1 cellular context compared by ENCODE assay signal in the genomic region with DNA sequence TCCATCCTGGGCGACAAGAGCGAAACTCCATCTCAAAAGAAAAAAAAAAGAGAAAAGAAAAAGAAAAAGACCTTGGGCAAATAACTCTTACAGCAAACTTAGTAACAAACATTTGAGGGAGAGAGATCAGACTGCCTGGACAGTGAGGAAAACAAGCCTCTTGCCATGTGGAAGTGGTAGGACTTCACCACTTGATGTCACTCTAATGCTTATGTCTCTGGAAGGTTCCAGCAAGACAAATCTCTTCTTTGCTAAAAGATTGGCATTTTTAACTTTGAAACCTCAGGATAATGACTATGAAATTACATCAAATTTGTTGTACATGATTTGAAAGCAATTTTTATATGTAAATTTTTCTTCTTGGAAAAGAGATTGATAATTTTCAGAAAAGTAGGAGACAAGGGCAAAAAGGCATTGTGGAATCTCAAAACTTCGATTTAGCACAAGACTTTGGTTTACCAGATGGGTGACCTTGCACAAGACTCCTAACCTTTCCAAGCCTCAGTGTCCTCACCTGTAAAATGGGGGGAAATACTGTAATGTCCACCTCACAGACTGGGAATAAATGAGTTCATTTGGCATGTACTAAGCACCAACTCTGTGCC.
TF ChIP-seq lines count a peak whose summit lies in the region.

No MANE protein-coding gene starts in this region.

TF ChIP-seq in A549, 52 proteins besides CTCF, POLR2A, EP300 and RAD21 (continued from another document):
- TF ChIP-seq, protein P1, sequence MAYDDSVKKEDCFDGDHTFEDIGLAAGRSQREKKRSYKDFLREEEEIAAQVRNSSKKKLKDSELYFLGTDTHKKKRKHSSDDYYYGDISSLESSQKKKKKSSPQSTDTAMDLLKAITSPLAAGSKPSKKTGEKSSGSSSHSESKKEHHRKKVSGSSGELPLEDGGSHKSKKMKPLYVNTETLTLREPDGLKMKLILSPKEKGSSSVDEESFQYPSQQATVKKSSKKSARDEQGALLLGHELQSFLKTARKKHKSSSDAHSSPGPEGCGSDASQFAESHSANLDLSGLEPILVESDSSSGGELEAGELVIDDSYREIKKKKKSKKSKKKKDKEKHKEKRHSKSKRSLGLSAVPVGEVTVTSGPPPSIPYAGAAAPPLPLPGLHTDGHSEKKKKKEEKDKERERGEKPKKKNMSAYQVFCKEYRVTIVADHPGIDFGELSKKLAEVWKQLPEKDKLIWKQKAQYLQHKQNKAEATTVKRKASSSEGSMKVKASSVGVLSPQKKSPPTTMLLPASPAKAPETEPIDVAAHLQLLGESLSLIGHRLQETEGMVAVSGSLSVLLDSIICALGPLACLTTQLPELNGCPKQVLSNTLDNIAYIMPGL (CRISPR knock-in tag; IDR thresholded peaks at IDR 0.05; ENCODE audit: borderline replicate concordance): no peak
- TF ChIP-seq, protein P2, sequence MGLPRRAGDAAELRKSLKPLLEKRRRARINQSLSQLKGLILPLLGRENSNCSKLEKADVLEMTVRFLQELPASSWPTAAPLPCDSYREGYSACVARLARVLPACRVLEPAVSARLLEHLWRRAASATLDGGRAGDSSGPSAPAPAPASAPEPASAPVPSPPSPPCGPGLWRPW (IDR thresholded peaks at IDR 0.05): no peak
- TF ChIP-seq, protein P3, sequence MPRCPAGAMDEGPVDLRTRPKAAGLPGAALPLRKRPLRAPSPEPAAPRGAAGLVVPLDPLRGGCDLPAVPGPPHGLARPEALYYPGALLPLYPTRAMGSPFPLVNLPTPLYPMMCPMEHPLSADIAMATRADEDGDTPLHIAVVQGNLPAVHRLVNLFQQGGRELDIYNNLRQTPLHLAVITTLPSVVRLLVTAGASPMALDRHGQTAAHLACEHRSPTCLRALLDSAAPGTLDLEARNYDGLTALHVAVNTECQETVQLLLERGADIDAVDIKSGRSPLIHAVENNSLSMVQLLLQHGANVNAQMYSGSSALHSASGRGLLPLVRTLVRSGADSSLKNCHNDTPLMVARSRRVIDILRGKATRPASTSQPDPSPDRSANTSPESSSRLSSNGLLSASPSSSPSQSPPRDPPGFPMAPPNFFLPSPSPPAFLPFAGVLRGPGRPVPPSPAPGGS (IDR thresholded peaks at IDR 0.05): no peak
- TF ChIP-seq HOXA7 (CRISPR knock-in tag; IDR thresholded peaks at IDR 0.05) (no peak), RCOR1 (IDR thresholded peaks at IDR 0.05; ENCODE audit: low read depth, low read length) (no peak), GATA3 (IDR thresholded peaks at IDR 0.05; ENCODE audit: borderline replicate concordance) (no peak), HOXB13 (CRISPR knock-in tag; IDR thresholded peaks at IDR 0.05; ENCODE audit: low read depth) (no peak), JUNB (IDR thresholded peaks at IDR 0.05) (no peak)
- TF ChIP-seq, protein P4, sequence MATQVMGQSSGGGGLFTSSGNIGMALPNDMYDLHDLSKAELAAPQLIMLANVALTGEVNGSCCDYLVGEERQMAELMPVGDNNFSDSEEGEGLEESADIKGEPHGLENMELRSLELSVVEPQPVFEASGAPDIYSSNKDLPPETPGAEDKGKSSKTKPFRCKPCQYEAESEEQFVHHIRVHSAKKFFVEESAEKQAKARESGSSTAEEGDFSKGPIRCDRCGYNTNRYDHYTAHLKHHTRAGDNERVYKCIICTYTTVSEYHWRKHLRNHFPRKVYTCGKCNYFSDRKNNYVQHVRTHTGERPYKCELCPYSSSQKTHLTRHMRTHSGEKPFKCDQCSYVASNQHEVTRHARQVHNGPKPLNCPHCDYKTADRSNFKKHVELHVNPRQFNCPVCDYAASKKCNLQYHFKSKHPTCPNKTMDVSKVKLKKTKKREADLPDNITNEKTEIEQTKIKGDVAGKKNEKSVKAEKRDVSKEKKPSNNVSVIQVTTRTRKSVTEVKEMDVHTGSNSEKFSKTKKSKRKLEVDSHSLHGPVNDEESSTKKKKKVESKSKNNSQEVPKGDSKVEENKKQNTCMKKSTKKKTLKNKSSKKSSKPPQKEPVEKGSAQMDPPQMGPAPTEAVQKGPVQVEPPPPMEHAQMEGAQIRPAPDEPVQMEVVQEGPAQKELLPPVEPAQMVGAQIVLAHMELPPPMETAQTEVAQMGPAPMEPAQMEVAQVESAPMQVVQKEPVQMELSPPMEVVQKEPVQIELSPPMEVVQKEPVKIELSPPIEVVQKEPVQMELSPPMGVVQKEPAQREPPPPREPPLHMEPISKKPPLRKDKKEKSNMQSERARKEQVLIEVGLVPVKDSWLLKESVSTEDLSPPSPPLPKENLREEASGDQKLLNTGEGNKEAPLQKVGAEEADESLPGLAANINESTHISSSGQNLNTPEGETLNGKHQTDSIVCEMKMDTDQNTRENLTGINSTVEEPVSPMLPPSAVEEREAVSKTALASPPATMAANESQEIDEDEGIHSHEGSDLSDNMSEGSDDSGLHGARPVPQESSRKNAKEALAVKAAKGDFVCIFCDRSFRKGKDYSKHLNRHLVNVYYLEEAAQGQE (IDR thresholded peaks at IDR 0.05): no peak
